Comparison of ENCODE assay signal across 9 cellular contexts in the genomic region with DNA sequence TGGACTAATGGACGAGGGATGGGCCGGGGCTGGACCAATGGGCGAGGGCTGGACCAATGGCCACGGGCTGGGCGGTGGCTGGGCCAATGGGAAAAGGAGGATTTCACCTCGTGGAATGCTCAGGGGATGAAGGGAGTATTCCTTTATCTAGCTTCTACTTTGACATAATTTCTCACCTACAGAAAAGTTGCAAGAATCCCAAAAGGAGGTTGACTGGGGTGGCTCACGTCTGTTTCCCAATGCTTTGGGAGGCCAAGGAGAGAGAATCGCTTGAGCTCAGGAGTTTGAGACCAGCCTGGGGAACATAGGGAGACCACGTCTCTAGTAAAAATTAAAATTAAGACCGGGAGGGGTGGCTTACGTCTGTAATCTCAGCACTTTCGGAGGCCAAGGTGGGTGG. TPM values are rescaled to one million over a fixed set of nuclear protein-coding genes. Genes with fewer than 3 reads are reported as not detected.
DNase-seq lines count a peak whose midpoint lies in the region; ATAC-seq, FAIRE-seq and TF ChIP-seq lines count a peak whose summit lies in the region.
"Had no signal": no experiment of that assay in that cellular context is flagged by ENCODE, and none has a peak within 500 bp of the region (broad histone marks: within the 10 kb centered on the region; RNA-seq: fewer than 3 reads in every experiment).

No MANE protein-coding gene starts in this region.

- no peak overlapping the region for H3K4me3 ChIP-seq in CD4-positive, alpha-beta memory T cell (ENCODE audit: low read length in 2 of 2)
- H3K4me3 ChIP-seq in Karpas-422 (ENCODE audit: low read length) = peak overlapping the region; percentile 30; the same call in 1 of the 2 replicates
- H3K4me3 ChIP-seq in neural cell (ENCODE audit: low read length) = peak overlapping the region; percentile 89
- peak overlapping the region in 3 of 8 donors; percentile 74 to 88 (median 86) for H3K4me3 ChIP-seq in spleen

- TF ChIP-seq RAD21 in neural cell (conservative IDR thresholded peaks at IDR 0.05) = no peak

- FAIRE-seq in RCC 7860 (lab: Jason Lieb, UNC) = no peak
- FAIRE-seq in HTR-8/SVneo (lab: Jason Lieb, UNC) = no peak

- ATAC-seq in central memory CD8-positive, alpha-beta T cell (replicated peaks; ENCODE audit: extremely low read depth, poor library complexity, severe bottlenecking) = no peak

- no peaks in the 10 kb centered on the region for H3K9me3 ChIP-seq in CD4-positive, alpha-beta memory T cell (ENCODE audit: control insufficient read depth in 1 of 2, low read length in 2 of 2)
- H3K9me3 ChIP-seq in Karpas-422 (ENCODE audit: low read length) (no peaks in the 10 kb centered on the region), neural cell (ENCODE audit: low read length) (no peaks in the 10 kb centered on the region), spleen (no peaks in the 10 kb centered on the region)

- intact Hi-C loops in CD4-positive, alpha-beta memory T cell (cut with micrococcal nuclease) = loop anchor here (2.0 to 10.0 kb wide), 2 partner anchors 21 to 119 kb away; partner anchors contain the start of genes HCFC1R1, THOC6 and TNFRSF12A
- intact Hi-C loops in spleen (cut with DNase I; ENCODE audit: low total_unique reads) = no loop called here

- no peaks in the 10 kb centered on the region for H3K9me2 ChIP-seq in Karpas-422 (replicated peaks; ENCODE audit: insufficient read depth, low read length)
- no peaks in the 10 kb centered on the region for H3K9me2 ChIP-seq in neural cell (ENCODE audit: insufficient read depth, low read length)

- peak overlapping the region; percentile 77 to 96 (median 87) for H3K27ac Mint-ChIP-seq in CD4-positive, alpha-beta memory T cell
- peak overlapping the region; percentile 85 for H3K27ac Mint-ChIP-seq in central memory CD8-positive, alpha-beta T cell (ENCODE audit: low read depth)

- 23 to 33% (median 27%) methylated on average over 12 of the region's 12 CpGs for WGBS in spleen, 5 donors

- no peaks in the 10 kb centered on the region for H3K27me3 ChIP-seq in CD4-positive, alpha-beta memory T cell (ENCODE audit: insufficient read depth, low read length)
- H3K27me3 ChIP-seq in Karpas-422 (ENCODE audit: low read length) (no peaks in the 10 kb centered on the region), neural cell (ENCODE audit: insufficient read depth, low read depth, low read length) (no peaks in the 10 kb centered on the region), spleen (replicated peaks in 1 of 7) (no peaks in the 10 kb centered on the region)

- CTCF ChIA-PET in CD4-positive, alpha-beta memory T cell (lab: Charles Lee; ENCODE audit: partially characterized antibody) = interaction anchor here (0.9 to 3.2 kb wide), 9 partner anchors 9 to 38 kb away, joined by 3 to 17 read pairs (median 6); partner anchors contain the start of gene FLYWCH2

- H4K20me1 ChIP-seq in Karpas-422 (ENCODE audit: insufficient read depth, low read depth, low read length) (no peaks in the 10 kb centered on the region), neural cell (ENCODE audit: insufficient read depth) (no peaks in the 10 kb centered on the region)

- no peak for TF ChIP-seq POLR2A in spleen (IDR thresholded peaks at IDR 0.05)

- peaks cover 14% of the 10 kb centered on the region for H3K4me1 ChIP-seq in CD4-positive, alpha-beta memory T cell (ENCODE audit: insufficient read depth, low read length)
- H3K4me1 ChIP-seq in Karpas-422 (ENCODE audit: low read length) (peaks cover 23% of the 10 kb centered on the region), spleen (peaks cover 12 to 43% (median 26%) of the 10 kb centered on the region in 6 donors)

- no peak overlapping the region for H3K27ac ChIP-seq in CD4-positive, alpha-beta memory T cell (ENCODE audit: low read depth, low read length)
- H3K27ac ChIP-seq in Karpas-422 (ENCODE audit: low read length) (no peak overlapping the region), neural cell (ENCODE audit: low read length) (peak overlapping the region; percentile 64), spleen (peak overlapping the region in 4 of 8 donors; percentile 34 to 91 (median 52))

- no peak overlapping the region for H3K9ac ChIP-seq in Karpas-422 (ENCODE audit: low read length)
- no peak overlapping the region for H3K9ac ChIP-seq in neural cell (ENCODE audit: low read length)

- H3K9me3 Mint-ChIP-seq in CD4-positive, alpha-beta memory T cell = no peaks in the 10 kb centered on the region
- no peaks in the 10 kb centered on the region for H3K9me3 Mint-ChIP-seq in central memory CD8-positive, alpha-beta T cell

- H3K4me3 Mint-ChIP-seq in CD4-positive, alpha-beta memory T cell = peak overlapping the region; percentile 88 to 96 (median 92)
- H3K4me3 Mint-ChIP-seq in central memory CD8-positive, alpha-beta T cell = peak overlapping the region; percentile 91

- no peaks in the 10 kb centered on the region for H3K36me3 Mint-ChIP-seq in CD4-positive, alpha-beta memory T cell
- peaks cover 4% of the 10 kb centered on the region for H3K36me3 Mint-ChIP-seq in central memory CD8-positive, alpha-beta T cell (ENCODE audit: insufficient read depth)

- DNase-seq in CD4-positive, alpha-beta memory T cell = no peak
- DNase-seq in Karpas-422 (no peak), HuH-7.5 (ENCODE audit: low spot score) (no peak), spleen (no peak), RCC 7860 (ENCODE audit: low spot score) (no peak), HTR-8/SVneo (ENCODE audit: insufficient read length, low spot score) (no peak)
- no peak for DNase-seq in central memory CD8-positive, alpha-beta T cell (ENCODE audit: low spot score in 2 of 2)

- H3K27me3 Mint-ChIP-seq in CD4-positive, alpha-beta memory T cell = no peaks in the 10 kb centered on the region
- no peaks in the 10 kb centered on the region for H3K27me3 Mint-ChIP-seq in central memory CD8-positive, alpha-beta T cell

- H3K36me3 ChIP-seq in CD4-positive, alpha-beta memory T cell (ENCODE audit: insufficient read depth, low read length) = no peaks in the 10 kb centered on the region
- H3K36me3 ChIP-seq in Karpas-422 (ENCODE audit: insufficient read depth, low read length) (no peaks in the 10 kb centered on the region), neural cell (ENCODE audit: insufficient read depth, low read length) (no peaks in the 10 kb centered on the region), spleen (peaks cover 0 to 2% (median 0%) of the 10 kb centered on the region in 6 donors)

- H3F3A ChIP-seq in neural cell (ENCODE audit: insufficient read depth, low read length, poor library complexity, severe bottlenecking) = no peaks in the 10 kb centered on the region

- TF ChIP-seq CTCF in neural cell (IDR thresholded peaks at IDR 0.05; ENCODE audit: poor library complexity, severe bottlenecking) (no peak), spleen (IDR thresholded peaks at IDR 0.05 in 8 of 11, conservative IDR thresholded peaks at IDR 0.05 in 3 of 11) (no peak)

- no peak for TF ChIP-seq EP300 in neural cell (conservative IDR thresholded peaks at IDR 0.05; ENCODE audit: poor library complexity, severe bottlenecking)

- H2AFZ ChIP-seq in Karpas-422 (ENCODE audit: low read length) (no peak overlapping the region), neural cell (ENCODE audit: low read depth, low read length) (no peak overlapping the region)

- no peaks in the 10 kb centered on the region for H3K79me2 ChIP-seq in Karpas-422 (ENCODE audit: low read length)
- H3K79me2 ChIP-seq in neural cell (replicated peaks; ENCODE audit: insufficient read depth, low read length) = no peaks in the 10 kb centered on the region

- H3K4me2 ChIP-seq in Karpas-422 (ENCODE audit: low read depth, low read length, poor library complexity, severe bottlenecking) (peak overlapping the region; percentile 56), neural cell (ENCODE audit: low read length) (no peak overlapping the region)

- POLR2A ChIA-PET in CD4-positive, alpha-beta memory T cell (lab: Charles Lee; ENCODE audit: partially characterized antibody) = interaction anchor here (1.1 to 2.9 kb wide), 4 partner anchors 23 to 377 kb away, joined by 3 to 26 read pairs (median 6); partner anchors contain the start of genes FLYWCH2 and ZNF213

- H3K4me1 Mint-ChIP-seq in CD4-positive, alpha-beta memory T cell = peaks cover 11 to 35% (median 25%) of the 10 kb centered on the region in 4 donors
- peaks cover 26% of the 10 kb centered on the region for H3K4me1 Mint-ChIP-seq in central memory CD8-positive, alpha-beta T cell

TF ChIP-seq in neural cell, 6 proteins besides CTCF, POLR2A, EP300 and RAD21:
- peak; percentile 10 for TF ChIP-seq MXI1 (conservative IDR thresholded peaks at IDR 0.05; ENCODE audit: poor library complexity, severe bottlenecking)
- no peak for TF ChIP-seq EZH2 (IDR thresholded peaks at IDR 0.05; ENCODE audit: borderline replicate concordance, insufficient read depth, low read length, poor library complexity, severe bottlenecking)
TF ChIP-seq in neural cell: peak in this region for 1.

RNA-seq across cellular contexts. Expression of gene FLYWCH1, which starts 5.7 kb away (rescaled TPM):
- 100 to 1,000 TPM; 121 to 123 TPM for total RNA-seq in CD4-positive, alpha-beta memory T cell
- polyA plus RNA-seq in CD4-positive, alpha-beta memory T cell = 10 to 100 TPM in 1 of 2 donors, 1 to 10 TPM in 1; 7.1 to 21.2 TPM
- total RNA-seq in Karpas-422 (2014; rRNA removed; shearing (Covaris generic); ENCODE audit: low replicate concordance) = 11.0 and 22.7 TPM in 2 replicates
- polyA plus RNA-seq in neural cell = 33.0 and 41.4 TPM in 2 replicates
- 36.5 and 48.2 TPM in 2 replicates for polyA minus RNA-seq in neural cell
- 10 to 100 TPM; 34.8 to 79.3 (median 57.0) TPM for total RNA-seq in spleen
- polyA plus RNA-seq in spleen = 10 to 100 TPM; 14.0 to 47.0 (median 43.9) TPM

RNA-seq across cellular contexts. Expression of gene FLYWCH2, which starts 23.0 kb away (rescaled TPM):
- total RNA-seq in CD4-positive, alpha-beta memory T cell = 10 to 100 TPM; 24.1 to 27.1 TPM
- 10 to 100 TPM; 21.1 to 23.3 TPM for polyA plus RNA-seq in CD4-positive, alpha-beta memory T cell
- 63.5 and 85.1 TPM in 2 replicates for total RNA-seq in Karpas-422 (2014; rRNA removed; shearing (Covaris generic); ENCODE audit: low replicate concordance)
- polyA plus RNA-seq in neural cell (193 and 211 TPM in 2 replicates), spleen (10 to 100 TPM; 31.6 to 62.6 (median 49.5) TPM)
- 82.0 and 95.0 TPM in 2 replicates for polyA minus RNA-seq in neural cell
- 10 to 100 TPM; 27.5 to 98.6 (median 48.4) TPM for total RNA-seq in spleen

RNA-seq across cellular contexts. Expression of gene PRSS22, which starts 48.0 kb away (rescaled TPM):
- total RNA-seq in CD4-positive, alpha-beta memory T cell = under 1 TPM in 1 of 2 experiments, not detected in 1; 0.39 TPM
- polyA plus RNA-seq in CD4-positive, alpha-beta memory T cell = under 1 TPM in 1 of 2 donors, not detected in 1; 0.42 TPM
- not detected in 2 replicates for total RNA-seq in Karpas-422 (2014; rRNA removed; shearing (Covaris generic); ENCODE audit: low replicate concordance)
- polyA plus RNA-seq in neural cell = not detected in 2 replicates
- not detected in 2 replicates for polyA minus RNA-seq in neural cell
- total RNA-seq in spleen = under 1 TPM in 1 of 7 donors, not detected in 6; 0.60 TPM
- under 1 TPM in 2 of 3 donors, not detected in 1; 0.19 to 0.33 TPM for polyA plus RNA-seq in spleen
- total RNA-seq: NCI-H460 had no signal

RNA-seq across cellular contexts. Expression of gene KREMEN2, which starts 58.1 kb away (rescaled TPM):
- total RNA-seq in CD4-positive, alpha-beta memory T cell = not detected
- polyA plus RNA-seq in CD4-positive, alpha-beta memory T cell = not detected
- 3.4 and 8.5 TPM in 2 replicates for total RNA-seq in Karpas-422 (2014; rRNA removed; shearing (Covaris generic); ENCODE audit: low replicate concordance)
- polyA plus RNA-seq in neural cell (0.71 TPM in 1 of 2 replicates, not detected in the other), spleen (1 to 10 TPM in 1 of 3 donors, under 1 TPM in 2; 0.41 to 1.2 (median 0.42) TPM)
- 0.35 TPM in 1 of 2 replicates, not detected in the other for polyA minus RNA-seq in neural cell
- total RNA-seq in spleen = 1 to 10 TPM in 1 of 7 donors, under 1 TPM in 1, not detected in 5; 0.40 to 1.0 TPM

Comparison
In these comparisons a context has a peak if more than half of its experiments do, and no peak if none do; other contexts are left out.
1. H3K4me3 ChIP-seq: peak in Karpas-422 (single experiment) and neural cell (single experiment); none in CD4-positive, alpha-beta memory T cell (0 of 2).